1 cellular context compared by ENCODE assay signal in the genomic region with DNA sequence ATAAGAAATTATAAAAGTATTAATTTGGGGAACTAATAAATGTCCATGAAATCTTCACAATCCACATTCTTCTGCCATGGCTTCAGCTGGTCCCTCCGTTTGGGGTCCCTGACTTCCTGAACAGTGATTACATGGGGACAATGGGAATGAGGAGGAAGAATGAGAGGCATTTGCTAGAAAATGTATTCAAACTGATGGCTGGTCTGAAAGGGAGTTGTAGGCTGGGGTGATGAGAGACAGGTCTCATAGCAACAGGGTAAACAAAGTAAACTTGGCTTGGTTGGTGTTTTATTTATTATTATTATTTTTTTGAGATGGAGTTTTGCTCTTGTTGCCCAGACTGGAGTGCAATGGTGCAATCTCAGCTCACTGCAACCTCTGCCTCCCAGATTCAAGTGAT.
A peak's percentile ranks its signal among the peaks of the same experiment; 100 is the strongest.
TF ChIP-seq lines count a peak whose summit lies in the region.

No MANE protein-coding gene starts in this region.

TF ChIP-seq in HepG2, 621 proteins besides CTCF, POLR2A, EP300 and RAD21:
- 0 out of 2 replicates have a peak, but pooled peaks have one; percentile 6 for TF ChIP-seq MED1 (CRISPR knock-in tag; IDR thresholded peaks at IDR 0.05)
